In genomic region chr1:100309863-100310262, GRCh38 we compare ENCODE assay signal across 18 cellular contexts.
"Had no signal": no experiment of that assay in that cellular context is flagged by ENCODE, and none has a peak within 500 bp of the region (broad histone marks: within the 10 kb centered on the region; RNA-seq: fewer than 3 reads in every experiment).

No MANE protein-coding gene starts in this region.

- H3K9me3 ChIP-seq: neutrophil, ovary, pancreas, prostate gland, psoas muscle, right atrium auricular region, right lobe of liver, sigmoid colon had no signal

- ATAC-seq: naive thymus-derived CD8-positive, alpha-beta T cell; natural killer cell; natural killer cell treated with Interleukin-12 subunit alpha and Interleukin-12 subunit beta and Interleukin-15 and Interleukin-18, amount 100 ng/mL, for 72 hours; pancreas; psoas muscle; right cardiac atrium; right lobe of liver; sciatic nerve had no signal

- H3K4me3 ChIP-seq: neural progenitor cell, ovary, pancreas, prostate gland, psoas muscle, right atrium auricular region, right lobe of liver, sigmoid colon, skin epidermis, smooth muscle cell, spleen had no signal

- H3K27ac ChIP-seq: neural progenitor cell, neutrophil, ovary, pancreas, parathyroid adenoma, prostate gland, psoas muscle, right atrium auricular region, right lobe of liver, sigmoid colon, skin epidermis, spleen had no signal

- H3K36me3 ChIP-seq: neutrophil, ovary, pancreas, prostate gland, right atrium auricular region, right lobe of liver, sigmoid colon, spleen had no signal

- H3K4me1 ChIP-seq: pancreas, parathyroid adenoma, prostate gland, psoas muscle, right atrium auricular region, right lobe of liver, sigmoid colon, spleen had no signal
